1 cellular context compared by ENCODE assay signal in genomic region chr2:213751446-213751845, GRCh38.
A peak's percentile ranks its signal among the peaks of the same experiment; 100 is the strongest.
TF ChIP-seq lines count a peak whose summit lies in the region.

No MANE protein-coding gene starts in this region.

TF ChIP-seq in GM12878, 131 proteins besides CTCF, POLR2A, EP300 and RAD21 (continued from another document):
- TF ChIP-seq ZNF687 (IDR thresholded peaks at IDR 0.05): 0 out of 2 replicates have a peak, but pooled peaks have one; percentile 30
- TF ChIP-seq JUNB (IDR thresholded peaks at IDR 0.05): peak; percentile 10; the same call in 1 of the 2 replicates
- TF ChIP-seq ATF7 (IDR thresholded peaks at IDR 0.05; ENCODE audit: low read depth): peak; percentile 70; the same call in 1 of the 2 replicates
- no peak for TF ChIP-seq FOXM1 (IDR thresholded peaks at IDR 0.05; ENCODE audit: low read depth, low read length)
- TF ChIP-seq ELK1 (IDR thresholded peaks at IDR 0.05; ENCODE audit: low read depth, low read length): no peak
- no peak for TF ChIP-seq ZNF384 (IDR thresholded peaks at IDR 0.05; ENCODE audit: borderline replicate concordance, low read depth, low read length)
- TF ChIP-seq NFXL1 (IDR thresholded peaks at IDR 0.05; ENCODE audit: borderline replicate concordance): no peak
- no peak for TF ChIP-seq TCF7 (IDR thresholded peaks at IDR 0.05; ENCODE audit: borderline replicate concordance)
- no peak for TF ChIP-seq CHD4 (IDR thresholded peaks at IDR 0.05)
- TF ChIP-seq FOXK2 (IDR thresholded peaks at IDR 0.05): no peak
- no peak for TF ChIP-seq LARP7 (IDR thresholded peaks at IDR 0.05)
- TF ChIP-seq TAF1 (IDR thresholded peaks at IDR 0.05; ENCODE audit: borderline replicate concordance, low read depth, low read length): no peak
- no peak for TF ChIP-seq MYB (IDR thresholded peaks at IDR 0.05; ENCODE audit: borderline replicate concordance, low read depth, low read length)
- no peak for TF ChIP-seq SREBF2 (IDR thresholded peaks at IDR 0.05; ENCODE audit: low read length)
- TF ChIP-seq CBX3 (IDR thresholded peaks at IDR 0.05; ENCODE audit: borderline replicate concordance, low read depth): no peak
- no peak for TF ChIP-seq SRF (IDR thresholded peaks at IDR 0.05; ENCODE audit: low read depth in 2 of 2, low read length in 2 of 2)
